ENCODE assay signal across 31 cellular contexts in genomic region chr11:7528514-7529049, GRCh38. TPM values are rescaled to one million over a fixed set of nuclear protein-coding genes. Genes with fewer than 3 reads are reported as not detected.
DNase-seq lines count a peak whose midpoint lies in the region; ATAC-seq, FAIRE-seq and TF ChIP-seq lines count a peak whose summit lies in the region.
"Had no signal": no experiment of that assay in that cellular context is flagged by ENCODE, and none has a peak within 500 bp of the region (broad histone marks: within the 10 kb centered on the region; RNA-seq: fewer than 3 reads in every experiment).

No MANE protein-coding gene starts in this region.

- H3K4me1 ChIP-seq in uterus: no peaks in the 10 kb centered on the region

- H3K27me3 Mint-ChIP-seq in activated CD4-positive, alpha-beta T cell treated with anti-CD3 and anti-CD28 coated beads, Interleukin-2, amount 10 ng/mL, durations not matched to agents 7 days and 5 days: peaks cover 2% of the 10 kb centered on the region
- no peaks in the 10 kb centered on the region for H3K27me3 Mint-ChIP-seq in activated T-helper 17 cell treated with anti-CD3 and anti-CD28 coated beads, Interleukin-2, amount 50 U/mL, for 72 hours
- no peaks in the 10 kb centered on the region for H3K27me3 Mint-ChIP-seq in natural killer cell (ENCODE audit: low read depth in 2 of 2)
- H3K27me3 Mint-ChIP-seq: CD8-positive, alpha-beta memory T cell; dendritic cell treated with granulocyte-macrophage colony-stimulating factor and Interleukin-4, amounts not matched to agents 40 ng/mL and 50 ng/mL, for 4 days; stimulated activated naive CD8-positive, alpha-beta T cell treated with anti-CD3 and anti-CD28 coated beads, Interleukin-15, Interleukin-2, amounts not matched to agents 100 ng/mL and 50 ng/mL, for 24 hours had no signal

- H3K27ac ChIP-seq in uterus: no peak overlapping the region
- H3K27ac ChIP-seq: gastroesophageal sphincter, left ventricle myocardium inferior, RWPE1 had no signal

- no peaks in the 10 kb centered on the region for H3K36me3 ChIP-seq in uterus
- H3K36me3 ChIP-seq: gastroesophageal sphincter, left ventricle myocardium inferior had no signal

- H3K9me3 Mint-ChIP-seq in activated CD4-positive, alpha-beta T cell treated with anti-CD3 and anti-CD28 coated beads, Interleukin-2, amount 10 ng/mL, durations not matched to agents 7 days and 5 days: peaks cover 9% of the 10 kb centered on the region
- H3K9me3 Mint-ChIP-seq in activated T-helper 17 cell treated with anti-CD3 and anti-CD28 coated beads, Interleukin-2, amount 50 U/mL, for 72 hours: no peaks in the 10 kb centered on the region
- no peaks in the 10 kb centered on the region for H3K9me3 Mint-ChIP-seq in natural killer cell
- H3K9me3 Mint-ChIP-seq: CD8-positive, alpha-beta memory T cell; dendritic cell treated with granulocyte-macrophage colony-stimulating factor and Interleukin-4, amounts not matched to agents 40 ng/mL and 50 ng/mL, for 4 days; stimulated activated naive CD8-positive, alpha-beta T cell treated with anti-CD3 and anti-CD28 coated beads, Interleukin-15, Interleukin-2, amounts not matched to agents 100 ng/mL and 50 ng/mL, for 24 hours; T-helper 1 cell treated with Interleukin-12 subunit alpha and Interleukin-12 subunit beta and Interleukin-4 antibody, amounts not matched to agents 30 μg/mL and 1 μg/mL, for 36 hours had no signal

- H3K27me3 ChIP-seq in uterus: no peaks in the 10 kb centered on the region
- H3K27me3 ChIP-seq: gastroesophageal sphincter had no signal

- FAIRE-seq in GM19239 (lab: Jason Lieb, UNC): peak; percentile 82
- FAIRE-seq: astrocyte, HTR-8/SVneo had no signal

- H3K36me3 Mint-ChIP-seq in activated CD4-positive, alpha-beta T cell treated with anti-CD3 and anti-CD28 coated beads, Interleukin-2, amount 10 ng/mL, durations not matched to agents 7 days and 5 days (ENCODE audit: low read depth): peaks cover 44% of the 10 kb centered on the region
- H3K36me3 Mint-ChIP-seq in activated T-helper 17 cell treated with anti-CD3 and anti-CD28 coated beads, Interleukin-2, amount 50 U/mL, for 72 hours (ENCODE audit: low read depth): no peaks in the 10 kb centered on the region
- H3K36me3 Mint-ChIP-seq in natural killer cell: no peaks in the 10 kb centered on the region

- H3K4me3 Mint-ChIP-seq in activated CD4-positive, alpha-beta T cell treated with anti-CD3 and anti-CD28 coated beads, Interleukin-2, amount 10 ng/mL, durations not matched to agents 7 days and 5 days: no peak overlapping the region
- H3K4me3 Mint-ChIP-seq in activated T-helper 17 cell treated with anti-CD3 and anti-CD28 coated beads, Interleukin-2, amount 50 U/mL, for 72 hours: no peak overlapping the region
- peak overlapping the region; percentile 13 for H3K4me3 Mint-ChIP-seq in natural killer cell
- H3K4me3 Mint-ChIP-seq: dendritic cell treated with granulocyte-macrophage colony-stimulating factor and Interleukin-4, amounts not matched to agents 40 ng/mL and 50 ng/mL, for 4 days; stimulated activated naive CD8-positive, alpha-beta T cell treated with anti-CD3 and anti-CD28 coated beads, Interleukin-15, Interleukin-2, amounts not matched to agents 100 ng/mL and 50 ng/mL, for 24 hours; T-helper 1 cell treated with Interleukin-12 subunit alpha and Interleukin-12 subunit beta and Interleukin-4 antibody, amounts not matched to agents 30 μg/mL and 1 μg/mL, for 36 hours had no signal

- DNase-seq in activated CD4-positive, alpha-beta T cell treated with anti-CD3 and anti-CD28 coated beads, Interleukin-2, amount 10 ng/mL, durations not matched to agents 7 days and 5 days: no peak
- no peak for DNase-seq in activated CD4-positive, alpha-beta T cell treated with anti-CD3 and anti-CD28 coated beads for 1 hour
- DNase-seq in GM19239 (ENCODE audit: insufficient read length, low spot score) (no peak), natural killer cell (no peak), NOMO-1 treated with DMSO at 0.1 percent for 48 hours (lab: John Stamatoyannopoulos, UW; ENCODE audit: unreplicated experiment) (no peak), UCSD-AML1 (lab: John Stamatoyannopoulos, UW; ENCODE audit: unreplicated experiment) (no peak), uterus (no peak)
- DNase-seq: 8988T; activated T-cell treated with anti-CD3 and anti-CD28 coated beads, Interleukin-2, amount 50 U/mL, for 48 hours; CD8-positive, alpha-beta memory T cell; H7; hippocampal formation; KG1; left ventricle myocardium inferior; MM.1S; NCI-H1417; NCI-H2029 treated with DMSO at 0.1 percent for 48 hours; NCI-H345; NCI-H774; occipital lobe had no signal

- no peak for ATAC-seq in activated T-helper 17 cell treated with anti-CD3 and anti-CD28 coated beads, Interleukin-2, amount 50 U/mL, for 72 hours (replicated peaks)
- ATAC-seq in natural killer cell: no peak
- ATAC-seq: activated naive CD4-positive, alpha-beta T cell treated with anti-CD3 and anti-CD28 coated beads, Interleukin-2, amount 50 U/mL, for 72 hours; gastroesophageal sphincter had no signal

- no peak for TF ChIP-seq POLR2A in uterus (IDR thresholded peaks at IDR 0.05)

- no peaks in the 10 kb centered on the region for H3K9me3 ChIP-seq in uterus
- H3K9me3 ChIP-seq: gastroesophageal sphincter, left ventricle myocardium inferior had no signal

- H3K4me3 ChIP-seq in uterus: no peak overlapping the region
- H3K4me3 ChIP-seq: gastroesophageal sphincter, left ventricle myocardium inferior had no signal

- TF ChIP-seq CTCF in natural killer cell (IDR thresholded peaks at IDR 0.05): no peak
- TF ChIP-seq CTCF in uterus (IDR thresholded peaks at IDR 0.05): no peak

- intact Hi-C loops in natural killer cell (cut with micrococcal nuclease) (no loop called here), uterus (cut with DNase I; ENCODE audit: low total_unique reads) (no loop called here)

- H3K4me1 Mint-ChIP-seq in activated CD4-positive, alpha-beta T cell treated with anti-CD3 and anti-CD28 coated beads, Interleukin-2, amount 10 ng/mL, durations not matched to agents 7 days and 5 days: peaks cover 77% of the 10 kb centered on the region
- H3K4me1 Mint-ChIP-seq in activated T-helper 17 cell treated with anti-CD3 and anti-CD28 coated beads, Interleukin-2, amount 50 U/mL, for 72 hours: peaks cover 64% of the 10 kb centered on the region
- H3K4me1 Mint-ChIP-seq in natural killer cell: peaks cover 32 to 67% of the 10 kb centered on the region in 2 donors

- H3K27ac Mint-ChIP-seq in activated CD4-positive, alpha-beta T cell treated with anti-CD3 and anti-CD28 coated beads, Interleukin-2, amount 10 ng/mL, durations not matched to agents 7 days and 5 days: peak overlapping the region; percentile 37
- H3K27ac Mint-ChIP-seq in activated T-helper 17 cell treated with anti-CD3 and anti-CD28 coated beads, Interleukin-2, amount 50 U/mL, for 72 hours: peak overlapping the region; percentile 15
- no peak overlapping the region for H3K27ac Mint-ChIP-seq in natural killer cell
- H3K27ac Mint-ChIP-seq: dendritic cell treated with granulocyte-macrophage colony-stimulating factor and Interleukin-4, amounts not matched to agents 40 ng/mL and 50 ng/mL, for 4 days; stimulated activated naive CD8-positive, alpha-beta T cell treated with anti-CD3 and anti-CD28 coated beads, Interleukin-15, Interleukin-2, amounts not matched to agents 100 ng/mL and 50 ng/mL, for 24 hours; T-helper 1 cell treated with Interleukin-12 subunit alpha and Interleukin-12 subunit beta and Interleukin-4 antibody, amounts not matched to agents 30 μg/mL and 1 μg/mL, for 36 hours had no signal

- CTCF ChIA-PET in activated CD4-positive, alpha-beta T cell treated with anti-CD3 and anti-CD28 coated beads, Interleukin-2, amount 10 ng/mL, durations not matched to agents 7 days and 5 days (lab: Charles Lee): interaction anchor here (1.5 kb wide), 1 partner anchor 8 kb away, joined by 4 read pairs; no protein-coding TSS in a partner anchor

- POLR2A ChIA-PET in activated CD4-positive, alpha-beta T cell treated with anti-CD3 and anti-CD28 coated beads, Interleukin-2, amount 10 ng/mL, durations not matched to agents 7 days and 5 days (lab: Charles Lee): no interaction called here

RNA-seq across cellular contexts. Expression of gene PPFIBP2, which starts 14.8 kb away (rescaled TPM):
- 10 to 100 TPM; 33.1 to 34.7 TPM for total RNA-seq in activated CD4-positive, alpha-beta T cell treated with anti-CD3 and anti-CD28 coated beads, Interleukin-2, amount 10 ng/mL, durations not matched to agents 7 days and 5 days
- total RNA-seq in activated T-helper 17 cell treated with anti-CD3 and anti-CD28 coated beads, Interleukin-2, amount 50 U/mL, for 72 hours: 10 to 100 TPM in 1 of 2 donors, 1 to 10 TPM in 1; 4.2 to 11.1 TPM
- total RNA-seq in natural killer cell (10 to 100 TPM; 15.1 to 23.7 (median 23.1) TPM), uterus (10 to 100 TPM in 3 of 4 donors, 1 to 10 TPM in 1; 2.1 to 36.2 (median 15.2) TPM)

RNA-seq across cellular contexts. Expression of gene OLFML1, which starts 43.3 kb away (rescaled TPM):
- not detected for total RNA-seq in activated CD4-positive, alpha-beta T cell treated with anti-CD3 and anti-CD28 coated beads, Interleukin-2, amount 10 ng/mL, durations not matched to agents 7 days and 5 days
- total RNA-seq in activated T-helper 17 cell treated with anti-CD3 and anti-CD28 coated beads, Interleukin-2, amount 50 U/mL, for 72 hours: not detected
- not detected for total RNA-seq in natural killer cell
- 100 to 1,000 TPM in 1 of 4 donors, 10 to 100 TPM in 2, 1 to 10 TPM in 1; 5.0 to 111 (median 23.8) TPM for total RNA-seq in uterus
- total RNA-seq: activated naive CD4-positive, alpha-beta T cell treated with anti-CD3 and anti-CD28 coated beads, Interleukin-2, amount 50 U/mL, for 72 hours; astrocyte; CD8-positive, alpha-beta memory T cell; pulmonary artery endothelial cell; SK-MEL-5 had no signal

Comparison
In these comparisons a context has a peak if more than half of its experiments do, and no peak if none do; other contexts are left out.
1. H3K27ac Mint-ChIP-seq: peak in activated CD4-positive, alpha-beta T cell treated with anti-CD3 and anti-CD28 coated beads, Interleukin-2, amount 10 ng/mL, durations not matched to agents 7 days and 5 days (single experiment) and activated T-helper 17 cell treated with anti-CD3 and anti-CD28 coated beads, Interleukin-2, amount 50 U/mL, for 72 hours (single experiment); none in natural killer cell (0 of 2).
2. RNA of gene OLFML1, which starts 43.3 kb away (total RNA-seq): 5.0 to 111 TPM in uterus; not detected in activated CD4-positive, alpha-beta T cell treated with anti-CD3 and anti-CD28 coated beads, Interleukin-2, amount 10 ng/mL, durations not matched to agents 7 days and 5 days, not detected in activated T-helper 17 cell treated with anti-CD3 and anti-CD28 coated beads, Interleukin-2, amount 50 U/mL, for 72 hours and not detected in natural killer cell; every median in the first group is over 4 times any median in the second.